In the genomic region with DNA sequence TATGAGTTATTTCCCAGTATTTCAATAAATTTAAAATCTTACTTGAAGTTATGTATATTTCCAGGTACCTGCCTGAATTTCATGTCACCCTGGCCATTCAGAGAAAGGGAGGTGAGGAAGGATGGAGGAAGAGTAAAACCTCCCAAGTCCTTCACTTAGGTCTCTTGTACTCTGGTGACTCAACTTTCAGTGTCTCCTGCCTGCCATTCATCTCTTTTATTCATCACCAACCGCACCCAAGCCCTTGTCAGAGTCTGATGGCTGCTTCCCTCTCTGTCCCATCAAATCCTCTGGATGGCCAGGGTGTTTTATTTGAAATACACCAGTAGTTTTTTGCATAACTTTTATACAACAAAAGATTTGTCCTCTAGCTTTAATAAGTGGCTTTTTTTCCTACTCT, we compare ENCODE assay signal across 15 cellular contexts. TPM values are rescaled to one million over a fixed set of nuclear protein-coding genes. Genes with fewer than 3 reads are reported as not detected.
"Had no signal": no experiment of that assay in that cellular context is flagged by ENCODE, and none has a peak within 500 bp of the region (broad histone marks: within the 10 kb centered on the region; RNA-seq: fewer than 3 reads in every experiment).

No MANE protein-coding gene starts in this region.

- H3K9me3 ChIP-seq: adrenal gland, body of pancreas, uterus had no signal

- DNase-seq: activated CD4-positive, alpha-beta T cell treated with anti-CD3 and anti-CD28 coated beads for 4 hours; activated CD8-positive, alpha-beta memory T cell treated with anti-CD3 and anti-CD28 coated beads, Interleukin-2, amount 50 U/mL, for 4 hours; activated CD8-positive, alpha-beta T cell treated with anti-CD3 and anti-CD28 coated beads for 36 hours; activated naive CD4-positive, alpha-beta T cell treated with anti-CD3 and anti-CD28 coated beads for 36 hours; adrenal gland; body of pancreas; effector memory CD4-positive, alpha-beta T cell; stimulated activated CD4-positive, alpha-beta T cell treated with anti-CD3 and anti-CD28 coated beads, Interleukin-4, amount 100 ng/mL, for 1 hour; stimulated activated CD8-positive, alpha-beta memory T cell treated with anti-CD3 and anti-CD28 coated beads, Interleukin-4, amount 100 ng/mL, for 48 hours; uterus had no signal

- H3K36me3 ChIP-seq: adrenal gland, uterus had no signal

- ATAC-seq: activated CD8-positive, alpha-beta T cell treated with anti-CD3 and anti-CD28 coated beads for 36 hours; body of pancreas; natural killer cell treated with Interleukin-12 subunit alpha and Interleukin-12 subunit beta and Interleukin-15 and Interleukin-18, amount 100 ng/mL, for 72 hours; sciatic nerve had no signal

- H3K27me3 ChIP-seq: adrenal gland, body of pancreas, uterus had no signal

- H3K4me1 ChIP-seq: adrenal gland, body of pancreas, uterus had no signal

- H3K27ac ChIP-seq: adrenal gland, body of pancreas, uterus had no signal

- H3K4me3 ChIP-seq: adrenal gland, body of pancreas, uterus had no signal

RNA-seq across cellular contexts. Expression of a gene that starts 17.8 kb away (rescaled TPM):
- total RNA-seq: activated naive CD4-positive, alpha-beta T cell treated with anti-CD3 and anti-CD28 coated beads for 36 hours; activated T-helper 1 cell treated with anti-CD3 and anti-CD28 coated beads, Interleukin-12 subunit alpha, Interleukin-12 subunit beta, Interleukin-2, Interleukin-4 antibody, amounts not matched to agents 30 ng/mL and 10 ng/mL and 1 ng/mL, durations not matched to agents 14 hours and 24 hours and 36 hours; adrenal gland; natural killer cell treated with Interleukin-12 subunit alpha and Interleukin-12 subunit beta and Interleukin-15 and Interleukin-18, amount 100 ng/mL, for 72 hours; omental fat pad; pulmonary artery endothelial cell; sciatic nerve; uterus had no signal
